In genomic region chr6:27126815-27127537, GRCh38 we compare ENCODE assay signal across 2 cellular contexts.
TF ChIP-seq lines count a peak whose summit lies in the region.

No MANE protein-coding gene starts in this region.

TF ChIP-seq in GM23338, 12 proteins besides CTCF, POLR2A, EP300 and RAD21 (continued from another document):
- TF ChIP-seq ZNF462 (CRISPR knock-in tag; IDR thresholded peaks at IDR 0.05) (no peak), EZH2 (IDR thresholded peaks at IDR 0.05; ENCODE audit: low read depth, unreplicated experiment) (no peak), JUNB (IDR thresholded peaks at IDR 0.05; ENCODE audit: unreplicated experiment) (no peak), STAT1 (IDR thresholded peaks at IDR 0.05; ENCODE audit: unreplicated experiment) (no peak), POLR2AphosphoS5 (IDR thresholded peaks at IDR 0.05; ENCODE audit: low read depth) (no peak), CREB1 (CRISPR knock-in tag; IDR thresholded peaks at IDR 0.05; ENCODE audit: low read depth) (no peak), NANOG (IDR thresholded peaks at IDR 0.05; ENCODE audit: borderline replicate concordance) (no peak)

TF ChIP-seq in GM12878, 131 proteins besides CTCF, POLR2A, EP300 and RAD21 (continued from another document):
- TF ChIP-seq POU2F2 (IDR thresholded peaks at IDR 0.05; ENCODE audit: borderline replicate concordance, low read depth, low read length) (peak; percentile 83; the same call in 1 of the 3 replicates), RELB (IDR thresholded peaks at IDR 0.05; ENCODE audit: low read depth) (peak; percentile 71), BHLHE40 (IDR thresholded peaks at IDR 0.05; ENCODE audit: borderline replicate concordance in 1 of 2, low read depth in 2 of 2, low read length in 1 of 2) (peak in 1 of 2 experiments; percentile 54; a peak in 1 of 4 replicates), RUNX3 (IDR thresholded peaks at IDR 0.05; ENCODE audit: low read length) (peak; percentile 48; the same call in 1 of the 2 replicates), SMARCA5 (IDR thresholded peaks at IDR 0.05) (peak; percentile 95), SKIL (IDR thresholded peaks at IDR 0.05; ENCODE audit: low read depth, poor library complexity, severe bottlenecking) (peak; percentile 26), CBFB (IDR thresholded peaks at IDR 0.05; ENCODE audit: low read depth) (0 out of 2 replicates have a peak, but pooled peaks have one; percentile 28), IKZF2 (IDR thresholded peaks at IDR 0.05) (peak; percentile 64 to 70), NFIC (IDR thresholded peaks at IDR 0.05; ENCODE audit: low read depth, low read length) (peak; percentile 47; the same call in 1 of the 2 replicates), IRF4 (IDR thresholded peaks at IDR 0.05; ENCODE audit: low read depth, low read length) (0 out of 2 replicates have a peak, but pooled peaks have one; percentile 8), CEBPZ (IDR thresholded peaks at IDR 0.05; ENCODE audit: low read depth, low read length) (no peak), MXI1 (IDR thresholded peaks at IDR 0.05; ENCODE audit: low read depth, low read length) (peak; percentile 69), HDAC6 (IDR thresholded peaks at IDR 0.05; ENCODE audit: unreplicated experiment) (no peak), JUND (IDR thresholded peaks at IDR 0.05; ENCODE audit: low read depth, low read length) (no peak), FOXM1 (IDR thresholded peaks at IDR 0.05; ENCODE audit: low read depth, low read length) (peak; percentile 75; the same call in 1 of the 2 replicates), SREBF2 (IDR thresholded peaks at IDR 0.05; ENCODE audit: low read length) (no peak), CREB1 (IDR thresholded peaks at IDR 0.05; ENCODE audit: low read depth) (0 out of 2 replicates have a peak, but pooled peaks have one; percentile 25), EED (IDR thresholded peaks at IDR 0.05; ENCODE audit: low read depth) (peak; percentile 78), SMC3 (IDR thresholded peaks at IDR 0.05; ENCODE audit: borderline replicate concordance, low read length) (peak; percentile 79), ZNF24 (IDR thresholded peaks at IDR 0.05) (0 out of 2 replicates have a peak, but pooled peaks have one; percentile 22), ZNF592 (IDR thresholded peaks at IDR 0.05) (peak; percentile 81), IKZF1 (conservative IDR thresholded peaks at IDR 0.05) (peak; percentile 76), BRCA1 (IDR thresholded peaks at IDR 0.05; ENCODE audit: low read depth, low read length) (no peak), JUNB (IDR thresholded peaks at IDR 0.05) (no peak), NBN (IDR thresholded peaks at IDR 0.05) (peak; percentile 45; the same call in 1 of the 2 replicates), RELA (IDR thresholded peaks at IDR 0.05; ENCODE audit: borderline replicate concordance, partially characterized antibody) (peak; percentile 20), ZNF384 (IDR thresholded peaks at IDR 0.05; ENCODE audit: borderline replicate concordance, low read depth, low read length) (0 out of 2 replicates have a peak, but pooled peaks have one; percentile 49)
- TF ChIP-seq, protein P1, sequence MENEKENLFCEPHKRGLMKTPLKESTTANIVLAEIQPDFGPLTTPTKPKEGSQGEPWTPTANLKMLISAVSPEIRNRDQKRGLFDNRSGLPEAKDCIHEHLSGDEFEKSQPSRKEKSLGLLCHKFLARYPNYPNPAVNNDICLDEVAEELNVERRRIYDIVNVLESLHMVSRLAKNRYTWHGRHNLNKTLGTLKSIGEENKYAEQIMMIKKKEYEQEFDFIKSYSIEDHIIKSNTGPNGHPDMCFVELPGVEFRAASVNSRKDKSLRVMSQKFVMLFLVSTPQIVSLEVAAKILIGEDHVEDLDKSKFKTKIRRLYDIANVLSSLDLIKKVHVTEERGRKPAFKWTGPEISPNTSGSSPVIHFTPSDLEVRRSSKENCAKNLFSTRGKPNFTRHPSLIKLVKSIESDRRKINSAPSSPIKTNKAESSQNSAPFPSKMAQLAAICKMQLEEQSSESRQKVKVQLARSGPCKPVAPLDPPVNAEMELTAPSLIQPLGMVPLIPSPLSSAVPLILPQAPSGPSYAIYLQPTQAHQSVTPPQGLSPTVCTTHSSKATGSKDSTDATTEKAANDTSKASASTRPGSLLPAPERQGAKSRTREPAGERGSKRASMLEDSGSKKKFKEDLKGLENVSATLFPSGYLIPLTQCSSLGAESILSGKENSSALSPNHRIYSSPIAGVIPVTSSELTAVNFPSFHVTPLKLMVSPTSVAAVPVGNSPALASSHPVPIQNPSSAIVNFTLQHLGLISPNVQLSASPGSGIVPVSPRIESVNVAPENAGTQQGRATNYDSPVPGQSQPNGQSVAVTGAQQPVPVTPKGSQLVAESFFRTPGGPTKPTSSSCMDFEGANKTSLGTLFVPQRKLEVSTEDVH (IDR thresholded peaks at IDR 0.05; ENCODE audit: low read depth, partially characterized antibody): no peak
TF ChIP-seq in GM12878: peak in this region for 25.
